Comparison of ENCODE assay signal across 8 cellular contexts in genomic region chr3:12286927-12287726, GRCh38. TPM values are rescaled to one million over a fixed set of nuclear protein-coding genes. Genes with fewer than 3 reads are reported as not detected.
A peak's percentile ranks its signal among the peaks of the same experiment; 100 is the strongest.
DNase-seq lines count a peak whose midpoint lies in the region; ATAC-seq and TF ChIP-seq lines count a peak whose summit lies in the region.

No MANE protein-coding gene starts in this region.

- H3K4me3 ChIP-seq in HUES64 (ENCODE audit: low read length) (peak overlapping the region; percentile 46), coronary artery (peak overlapping the region; percentile 82), vagina (peak overlapping the region; percentile 83 to 96), lower leg skin (ENCODE audit: low read depth, poor library complexity, severe bottlenecking) (no peak overlapping the region)

- H3K36me3 ChIP-seq in HUES64 (ENCODE audit: insufficient read depth, low read length) (no peaks in the 10 kb centered on the region), vagina (no peaks in the 10 kb centered on the region)

- TF ChIP-seq POLR2A in vagina (IDR thresholded peaks at IDR 0.05) (no peak), lower leg skin (IDR thresholded peaks at IDR 0.05) (no peak)

- CTCF ChIA-PET in CD4-positive, alpha-beta T cell (lab: Charles Lee) = no interaction called here

- POLR2A ChIA-PET in CD4-positive, alpha-beta T cell (lab: Charles Lee) = no interaction called here

- peaks cover 56% of the 10 kb centered on the region for H3K27me3 Mint-ChIP-seq in CD4-positive, alpha-beta T cell
- peaks cover 10% of the 10 kb centered on the region for H3K27me3 Mint-ChIP-seq in memory B cell

- H3K9ac ChIP-seq in HUES64 (ENCODE audit: low read depth, low read length) = no peak overlapping the region

- H3K4me1 ChIP-seq in HUES64 (ENCODE audit: insufficient read depth, low read length) (0 out of 2 replicates have a peak, but pooled peaks cover 3% of the 10 kb centered on the region), vagina (no peaks in the 10 kb centered on the region)

- peak overlapping the region; percentile 42 for H3K4me3 Mint-ChIP-seq in CD4-positive, alpha-beta T cell
- peak overlapping the region; percentile 37 for H3K4me3 Mint-ChIP-seq in memory B cell

- no peaks in the 10 kb centered on the region for H3K36me3 Mint-ChIP-seq in CD4-positive, alpha-beta T cell (ENCODE audit: low read depth)
- H3K36me3 Mint-ChIP-seq in memory B cell = no peaks in the 10 kb centered on the region

- WGBS in HUES64 = 29% methylated on average over 33 of the region's 33 CpGs
- 33 to 34% methylated on average over 26 to 28 of the region's 33 CpGs for WGBS in lower leg skin, 2 donors

- peaks cover 3% of the 10 kb centered on the region for H3K9me3 Mint-ChIP-seq in CD4-positive, alpha-beta T cell
- no peaks in the 10 kb centered on the region for H3K9me3 Mint-ChIP-seq in memory B cell

- ATAC-seq in CD4-positive, alpha-beta T cell (ENCODE audit: poor library complexity) = no peak
- no peak for ATAC-seq in memory B cell (ENCODE audit: low read depth)
- ATAC-seq in HG03280 (IDR thresholded peaks at IDR 0.05; ENCODE audit: unreplicated experiment) = no peak

- H3K4me1 Mint-ChIP-seq in CD4-positive, alpha-beta T cell (ENCODE audit: low read depth) = peaks cover 11% of the 10 kb centered on the region
- peaks cover 3% of the 10 kb centered on the region for H3K4me1 Mint-ChIP-seq in memory B cell

- TF ChIP-seq CTCF in CD4-positive, alpha-beta T cell (IDR thresholded peaks at IDR 0.05) = no peak
- TF ChIP-seq CTCF in coronary artery (IDR thresholded peaks at IDR 0.05) = no peak
- no peak for TF ChIP-seq CTCF in vagina (IDR thresholded peaks at IDR 0.05)
- TF ChIP-seq CTCF in lower leg skin (IDR thresholded peaks at IDR 0.05) = no peak

- peaks cover 49% of the 10 kb centered on the region for H3K27me3 ChIP-seq in CD4-positive, alpha-beta T cell (ENCODE audit: control insufficient read depth, insufficient read depth, low read length)
- H3K27me3 ChIP-seq in HUES64 (ENCODE audit: insufficient read depth, low read length) (peaks cover 75% of the 10 kb centered on the region), vagina (no peaks in the 10 kb centered on the region)

- intact Hi-C loops in CD4-positive, alpha-beta T cell (cut with DNase I, micrococcal nuclease) = no loop called here
- intact Hi-C loops in vagina (cut with DNase I) = no loop called here
- intact Hi-C loops in lower leg skin (cut with DNase I; ENCODE audit: low total_unique reads) = no loop called here

- peaks cover 5% of the 10 kb centered on the region for H3K9me3 ChIP-seq in CD4-positive, alpha-beta T cell (ENCODE audit: control insufficient read depth, low read length)
- H3K9me3 ChIP-seq in HUES64 (ENCODE audit: insufficient read depth, low read depth, low read length) = no peaks in the 10 kb centered on the region
- no peaks in the 10 kb centered on the region for H3K9me3 ChIP-seq in vagina

- no peak for DNase-seq in CD4-positive, alpha-beta T cell
- DNase-seq in coronary artery (ENCODE audit: low spot score) = no peak
- no peak for DNase-seq in memory B cell (ENCODE audit: low spot score in 2 of 2)
- DNase-seq in vagina (ENCODE audit: extremely low spot score in 2 of 2) = no peak
- no peak for DNase-seq in lower leg skin (ENCODE audit: low spot score in 2 of 2)
- DNase-seq in NCI-H2227 (lab: John Stamatoyannopoulos, UW; ENCODE audit: unreplicated experiment) = no peak

- H3K27ac Mint-ChIP-seq in CD4-positive, alpha-beta T cell = no peak overlapping the region
- no peak overlapping the region for H3K27ac Mint-ChIP-seq in memory B cell

- no peak overlapping the region for H3K27ac ChIP-seq in CD4-positive, alpha-beta T cell (ENCODE audit: low read depth, low read length)
- H3K27ac ChIP-seq in HUES64 (ENCODE audit: low read depth, low read length) = no peak overlapping the region
- H3K27ac ChIP-seq in coronary artery = peak overlapping the region in 1 of 2 donors; percentile 83
- H3K27ac ChIP-seq in vagina = peak overlapping the region; percentile 69

RNA-seq across cellular contexts. Expression of gene PPARG, which starts 1.7 kb away (rescaled TPM):
- under 1 TPM; 0.27 to 0.75 TPM for total RNA-seq in CD4-positive, alpha-beta T cell
- 0.10 TPM for polyA plus RNA-seq in HUES64 (2013, experiment 1 of 2)
- polyA plus RNA-seq in HUES64 (2013, experiment 2 of 2) = 0.51 TPM
- total RNA-seq in vagina (28.5 TPM), lower leg skin (10 to 100 TPM in 2 of 4 donors, 1 to 10 TPM in 2; 8.4 to 14.1 (median 9.8) TPM)

Comparison
In these comparisons a context has a peak if more than half of its experiments do, and no peak if none do; other contexts are left out.
1. RNA of gene PPARG, which starts 1.7 kb away (total RNA-seq): 28.5 TPM in vagina (single experiment) and 8.4 to 14.1 TPM in lower leg skin; 0.27 to 0.75 TPM in CD4-positive, alpha-beta T cell; every median in the first group is over 4 times any median in the second.